In the genomic region with DNA sequence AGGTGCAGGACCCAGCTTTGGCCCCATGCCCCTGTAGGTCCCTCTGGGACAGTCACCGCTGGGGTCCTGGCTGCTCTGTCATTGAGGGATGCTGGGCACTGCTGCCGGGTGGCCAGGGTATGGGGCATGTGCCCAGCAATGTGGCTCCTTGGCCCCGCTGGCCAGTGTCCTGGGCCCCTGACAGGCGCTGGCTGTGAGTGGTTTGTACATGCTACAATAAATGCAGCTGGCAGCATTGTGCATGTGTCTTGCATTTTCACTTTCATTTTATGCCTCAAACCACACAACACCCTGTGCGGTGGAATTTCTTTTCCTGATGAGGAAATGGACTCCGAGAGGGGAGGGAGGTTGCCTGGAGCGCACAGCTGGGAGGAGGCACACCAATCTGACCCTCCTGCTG, we compare ENCODE assay signal across 9 cellular contexts. TPM values are rescaled to one million over a fixed set of nuclear protein-coding genes. Genes with fewer than 3 reads are reported as not detected.
DNase-seq lines count a peak whose midpoint lies in the region; ATAC-seq and TF ChIP-seq lines count a peak whose summit lies in the region.
"Had no signal": no experiment of that assay in that cellular context is flagged by ENCODE, and none has a peak within 500 bp of the region (broad histone marks: within the 10 kb centered on the region; RNA-seq: fewer than 3 reads in every experiment).

No MANE protein-coding gene starts in this region.

- H3K4me1 Mint-ChIP-seq in CD14-positive monocyte: peaks cover 23% of the 10 kb centered on the region
- peaks cover 33% of the 10 kb centered on the region for H3K4me1 Mint-ChIP-seq in activated naive CD4-positive, alpha-beta T cell treated with anti-CD3 and anti-CD28 coated beads, Interleukin-2, amount 10 ng/mL, durations not matched to agents 7 days and 5 days

- peak; percentile 43 for ATAC-seq in HG03342 (IDR thresholded peaks at IDR 0.05; ENCODE audit: unreplicated experiment)
- ATAC-seq in HG03095 (IDR thresholded peaks at IDR 0.05; ENCODE audit: unreplicated experiment): no peak
- ATAC-seq in HG02588 (IDR thresholded peaks at IDR 0.05; ENCODE audit: unreplicated experiment): no peak

- peaks cover 20 to 27% of the 10 kb centered on the region in 2 donors for H3K36me3 Mint-ChIP-seq in CD14-positive monocyte
- H3K36me3 Mint-ChIP-seq in activated naive CD4-positive, alpha-beta T cell treated with anti-CD3 and anti-CD28 coated beads, Interleukin-2, amount 10 ng/mL, durations not matched to agents 7 days and 5 days: peaks cover 7% of the 10 kb centered on the region

- no peak for TF ChIP-seq CTCF in CD14-positive monocyte (IDR thresholded peaks at IDR 0.05)

- H3K27ac Mint-ChIP-seq in CD14-positive monocyte: peak overlapping the region in 5 of 7 donors; percentile 10 to 84 (median 66)
- peak overlapping the region; percentile 49 for H3K27ac Mint-ChIP-seq in activated naive CD4-positive, alpha-beta T cell treated with anti-CD3 and anti-CD28 coated beads, Interleukin-2, amount 10 ng/mL, durations not matched to agents 7 days and 5 days

- peak overlapping the region; percentile 78 to 92 for H3K4me3 Mint-ChIP-seq in CD14-positive monocyte
- H3K4me3 Mint-ChIP-seq in activated naive CD4-positive, alpha-beta T cell treated with anti-CD3 and anti-CD28 coated beads, Interleukin-2, amount 10 ng/mL, durations not matched to agents 7 days and 5 days: peak overlapping the region; percentile 27

- intact Hi-C loops in CD14-positive monocyte (cut with micrococcal nuclease): loop anchor here (2.0 to 10.0 kb wide), 3 partner anchors 298 to 924 kb away; no protein-coding TSS in a partner anchor

- CTCF ChIA-PET in activated naive CD4-positive, alpha-beta T cell treated with anti-CD3 and anti-CD28 coated beads, Interleukin-2, amount 10 ng/mL, durations not matched to agents 7 days and 5 days (lab: Charles Lee): interaction anchor here (0.6 to 6.7 kb wide), 14 partner anchors 8 to 453 kb away, joined by 3 to 79 read pairs (median 4); partner anchors contain the start of genes CLTB, EIF4E1B, SNCB and TSPAN17

- peaks cover 0 to 2% (median 0%) of the 10 kb centered on the region in 7 donors for H3K9me3 Mint-ChIP-seq in CD14-positive monocyte
- no peaks in the 10 kb centered on the region for H3K9me3 Mint-ChIP-seq in activated naive CD4-positive, alpha-beta T cell treated with anti-CD3 and anti-CD28 coated beads, Interleukin-2, amount 10 ng/mL, durations not matched to agents 7 days and 5 days

- no peak for DNase-seq in CD14-positive monocyte (ENCODE audit: low spot score)
- DNase-seq in activated naive CD4-positive, alpha-beta T cell treated with anti-CD3 and anti-CD28 coated beads, Interleukin-2, amount 10 ng/mL, durations not matched to agents 7 days and 5 days: peak; percentile 72
- peak; percentile 75 to 76 for DNase-seq in lung microvascular endothelial cell (ENCODE audit: low read depth in 2 of 2)
- no peak for DNase-seq in foreskin melanocyte
- DNase-seq in SKM-1 treated with dmso at 0.1 percent for 144 hours (lab: John Stamatoyannopoulos, UW; ENCODE audit: unreplicated experiment): no peak

- H3K27me3 Mint-ChIP-seq in CD14-positive monocyte (ENCODE audit: low read depth in 3 of 3): peaks cover 5 to 18% (median 11%) of the 10 kb centered on the region in 3 donors
- peaks cover 14% of the 10 kb centered on the region for H3K27me3 Mint-ChIP-seq in activated naive CD4-positive, alpha-beta T cell treated with anti-CD3 and anti-CD28 coated beads, Interleukin-2, amount 10 ng/mL, durations not matched to agents 7 days and 5 days

RNA-seq across cellular contexts. Expression of gene TSPAN17, which starts 11.5 kb away (rescaled TPM):
- polyA plus RNA-seq in CD14-positive monocyte: 10 to 100 TPM; 22.2 to 27.7 TPM
- total RNA-seq in lung microvascular endothelial cell: 34.4 and 38.7 TPM in 2 replicates

RNA-seq across cellular contexts. Expression of gene EIF4E1B, which starts 28.3 kb away (rescaled TPM):
- not detected for polyA plus RNA-seq in CD14-positive monocyte
- not detected in 2 replicates for total RNA-seq in lung microvascular endothelial cell
- polyA plus RNA-seq: esophagus had no signal

RNA-seq across cellular contexts. Expression of gene SNCB, which starts 28.5 kb away (rescaled TPM):
- not detected for polyA plus RNA-seq in CD14-positive monocyte
- 0.99 and 1.1 TPM in 2 replicates for total RNA-seq in lung microvascular endothelial cell
- polyA plus RNA-seq: esophagus had no signal

RNA-seq across cellular contexts. Expression of gene GPRIN1, which starts 48.9 kb away (rescaled TPM):
- polyA plus RNA-seq in CD14-positive monocyte: under 1 TPM; 0.05 to 0.30 TPM
- 3.6 and 5.2 TPM in 2 replicates for total RNA-seq in lung microvascular endothelial cell

Comparison
In these comparisons a context has a peak if more than half of its experiments do, and no peak if none do; other contexts are left out.
1. DNase-seq: peak in activated naive CD4-positive, alpha-beta T cell treated with anti-CD3 and anti-CD28 coated beads, Interleukin-2, amount 10 ng/mL, durations not matched to agents 7 days and 5 days (single experiment) and lung microvascular endothelial cell (2 of 2); none in CD14-positive monocyte (single experiment), foreskin melanocyte (single experiment) and SKM-1 treated with dmso at 0.1 percent for 144 hours (single experiment).